In the genomic region with DNA sequence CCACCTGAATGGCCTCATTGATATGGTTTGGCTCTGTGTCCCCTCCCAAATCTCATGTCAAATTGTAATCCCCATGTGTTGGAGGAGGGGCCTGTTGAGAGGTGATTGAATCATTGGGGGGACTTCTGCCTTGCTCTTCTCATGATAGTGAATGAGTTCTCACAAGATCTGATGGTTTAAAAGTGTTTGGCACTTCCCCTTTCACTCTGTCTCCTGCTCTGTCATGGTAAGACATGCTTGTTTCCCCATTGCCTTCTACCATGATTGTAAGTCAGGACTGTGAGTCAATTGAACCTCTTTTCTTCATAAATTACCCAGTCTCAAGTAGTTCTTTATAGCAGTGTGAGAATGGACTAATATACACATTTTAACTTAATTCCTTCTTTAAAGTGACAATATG, we compare ENCODE assay signal across 22 cellular contexts.
"Had no signal": no experiment of that assay in that cellular context is flagged by ENCODE, and none has a peak within 500 bp of the region (broad histone marks: within the 10 kb centered on the region; RNA-seq: fewer than 3 reads in every experiment).

No MANE protein-coding gene starts in this region.

- ATAC-seq: naive thymus-derived CD4-positive, alpha-beta T cell; natural killer cell treated with Interleukin-12 subunit alpha and Interleukin-12 subunit beta and Interleukin-15 and Interleukin-18, amount 100 ng/mL, for 72 hours; sciatic nerve; stimulated activated naive B cell treated with anti-CD40 and anti-IgM and Interleukin-4, amounts not matched to agents 10 μg/mL and 1 μg/mL and 100 μg/mL, for 72 hours; stimulated activated naive CD8-positive, alpha-beta T cell treated with anti-CD3 and anti-CD28 coated beads, Interleukin-15, Interleukin-2, amounts not matched to agents 100 U/mL and 50 U/mL, for 24 hours had no signal

- H3K4me3 ChIP-seq: left ventricle myocardium inferior, lung, ovary, right atrium auricular region, skin epidermis, stomach, testis, thyroid gland, transverse colon, upper lobe of left lung, vagina had no signal

- DNase-seq: islet precursor cell; left ventricle myocardium inferior; mesendoderm; naive thymus-derived CD4-positive, alpha-beta T cell; ovary; stimulated activated CD4-positive, alpha-beta T cell treated with anti-CD3 and anti-CD28 coated beads, Interleukin-12 subunit alpha, Interleukin-12 subunit beta, amount 100 ng/mL, for 4 hours; stimulated activated CD4-positive, alpha-beta T cell treated with anti-CD3 and anti-CD28 coated beads, Interleukin-15, amount 100 ng/mL, for 24 hours; stimulated activated CD4-positive, alpha-beta T cell treated with anti-CD3 and anti-CD28 coated beads, Interleukin-2, amount 100 ng/mL, for 24 hours; stimulated activated CD4-positive, alpha-beta T cell treated with anti-CD3 and anti-CD28 coated beads, Interleukin-4, amount 100 ng/mL, for 1 hour; stimulated activated naive B cell treated with anti-CD40 and anti-IgM and Interleukin-4, amounts not matched to agents 10 μg/mL and 1 μg/mL and 100 μg/mL, for 72 hours; stimulated activated naive CD8-positive, alpha-beta T cell treated with anti-CD3 and anti-CD28 coated beads, Interleukin-15, Interleukin-2, amounts not matched to agents 100 U/mL and 50 U/mL, for 24 hours; stomach; testis; thyroid gland; transverse colon; upper lobe of left lung had no signal
